ENCODE assay signal across 19 cellular contexts in the genomic region with DNA sequence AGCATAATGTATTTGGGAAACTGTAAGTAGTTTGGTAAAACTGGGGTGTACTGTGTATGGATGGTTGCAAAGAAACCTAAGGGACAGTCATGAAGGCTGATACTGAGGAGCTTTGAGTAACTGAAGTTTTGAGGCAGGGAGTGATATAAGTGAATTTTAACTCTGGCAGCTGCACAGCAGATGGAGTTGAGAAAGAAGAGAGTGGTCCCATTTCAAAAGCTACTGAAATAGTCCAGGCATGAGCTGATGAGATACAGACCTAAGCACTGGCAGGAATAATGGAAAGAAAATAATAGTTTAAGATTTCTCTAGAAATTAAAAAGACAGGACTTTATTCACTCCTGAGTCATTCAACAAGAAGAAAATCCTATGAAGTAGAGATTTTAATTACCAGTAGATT.
DNase-seq lines count a peak whose midpoint lies in the region; FAIRE-seq and TF ChIP-seq lines count a peak whose summit lies in the region.
"Had no signal": no experiment of that assay in that cellular context is flagged by ENCODE, and none has a peak within 500 bp of the region (broad histone marks: within the 10 kb centered on the region; RNA-seq: fewer than 3 reads in every experiment).

No MANE protein-coding gene starts in this region.

- FAIRE-seq in D721Med (lab: Jason Lieb, UNC) = no peak
- no peak for FAIRE-seq in small intestine (lab: Jason Lieb, UNC)

- H3K9me3 ChIP-seq in left ventricle myocardium inferior (replicated peaks) (no peaks in the 10 kb centered on the region), skeletal muscle tissue (ENCODE audit: control insufficient read depth in 3 of 3, low read length in 3 of 3) (no peaks in the 10 kb centered on the region), small intestine (ENCODE audit: control insufficient read depth, low read depth) (no peaks in the 10 kb centered on the region)
- H3K9me3 ChIP-seq: stomach had no signal

- CTCF ChIA-PET in activated CD4-positive, alpha-beta memory T cell treated with anti-CD3 and anti-CD28 coated beads for 36 hours (lab: Charles Lee) = no interaction called here

- no peak overlapping the region for H3K4me3 Mint-ChIP-seq in activated CD4-positive, alpha-beta memory T cell treated with anti-CD3 and anti-CD28 coated beads for 36 hours
- H3K4me3 Mint-ChIP-seq: activated T-helper 1 cell treated with anti-CD3 and anti-CD28 coated beads, Interleukin-12 subunit alpha, Interleukin-12 subunit beta, Interleukin-2, Interleukin-4 antibody, amounts not matched to agents 30 ng/mL and 10 ng/mL and 1 ng/mL, durations not matched to agents 14 hours and 24 hours and 36 hours had no signal

- DNase-seq in HCEC 1CT (peak; percentile 26), coronary artery (ENCODE audit: low spot score) (no peak), left ventricle myocardium inferior (no peak), NCI-H2081 (lab: John Stamatoyannopoulos, UW) (no peak), D721Med (ENCODE audit: insufficient read length, low spot score) (no peak), small intestine (no peak)
- no peak for DNase-seq in activated CD4-positive, alpha-beta memory T cell treated with anti-CD3 and anti-CD28 coated beads for 36 hours
- DNase-seq: ACHN; activated CD4-positive, CD25-positive, alpha-beta regulatory T cell treated with anti-CD3 and anti-CD28 coated beads, Interleukin-2, amount 50 U/mL, for 72 hours; C1 segment of cervical spinal cord; dermis blood vessel endothelial cell; left cardiac atrium; NCI-H1092; NCI-H2029 treated with DMSO at 0.1 percent for 48 hours; NCI-H510A treated with DMSO at 0.1 percent for 48 hours; stomach had no signal

- H3K4me3 ChIP-seq in coronary artery (no peak overlapping the region), left ventricle myocardium inferior (no peak overlapping the region), skeletal muscle tissue (ENCODE audit: low read length in 3 of 3) (no peak overlapping the region), small intestine (ENCODE audit: low read depth in 1 of 2, low read length in 2 of 2) (no peak overlapping the region)
- H3K4me3 ChIP-seq: stomach had no signal

- intact Hi-C loops in left ventricle myocardium inferior (cut with micrococcal nuclease) = no loop called here
- intact Hi-C loops in activated CD4-positive, alpha-beta memory T cell treated with anti-CD3 and anti-CD28 coated beads for 36 hours (cut with micrococcal nuclease) = no loop called here

- H3K36me3 ChIP-seq in left ventricle myocardium inferior (no peaks in the 10 kb centered on the region), skeletal muscle tissue (ENCODE audit: control insufficient read depth in 3 of 3, insufficient read depth in 3 of 3, low read length in 3 of 3) (no peaks in the 10 kb centered on the region), small intestine (ENCODE audit: control insufficient read depth in 2 of 2, insufficient read depth in 2 of 2, low read length in 2 of 2) (no peaks in the 10 kb centered on the region)
- H3K36me3 ChIP-seq: stomach had no signal

- no peaks in the 10 kb centered on the region for H3K36me3 Mint-ChIP-seq in activated CD4-positive, alpha-beta memory T cell treated with anti-CD3 and anti-CD28 coated beads for 36 hours
- H3K36me3 Mint-ChIP-seq: activated naive CD4-positive, alpha-beta T cell treated with anti-CD3 and anti-CD28 coated beads, Interleukin-2, amount 50 U/mL, for 72 hours had no signal

- POLR2A ChIA-PET in activated CD4-positive, alpha-beta memory T cell treated with anti-CD3 and anti-CD28 coated beads for 36 hours (lab: Charles Lee) = no interaction called here

- no peaks in the 10 kb centered on the region for H3K4me1 Mint-ChIP-seq in activated CD4-positive, alpha-beta memory T cell treated with anti-CD3 and anti-CD28 coated beads for 36 hours (ENCODE audit: low read depth)

- H3K27me3 Mint-ChIP-seq in activated CD4-positive, alpha-beta memory T cell treated with anti-CD3 and anti-CD28 coated beads for 36 hours = peaks cover 1% of the 10 kb centered on the region

- no peak overlapping the region for H3K9ac ChIP-seq in skeletal muscle tissue (ENCODE audit: low read depth in 1 of 3, low read length in 3 of 3)

- H3K4me1 ChIP-seq in left ventricle myocardium inferior (no peaks in the 10 kb centered on the region), skeletal muscle tissue (ENCODE audit: control insufficient read depth in 3 of 3, insufficient read depth in 3 of 3, low read length in 3 of 3) (peaks cover 0 to 5% (median 3%) of the 10 kb centered on the region in 3 donors), small intestine (ENCODE audit: control insufficient read depth in 2 of 2, insufficient read depth in 1 of 2, low read depth in 1 of 2, low read length in 1 of 2) (no peaks in the 10 kb centered on the region)

- H3K27me3 ChIP-seq in left ventricle myocardium inferior (ENCODE audit: low read depth) = no peaks in the 10 kb centered on the region
- H3K27me3 ChIP-seq in skeletal muscle tissue (ENCODE audit: control insufficient read depth in 3 of 3, insufficient read depth in 3 of 3, low read length in 3 of 3) = no peaks in the 10 kb centered on the region
- H3K27me3 ChIP-seq in small intestine (ENCODE audit: control insufficient read depth in 2 of 2, insufficient read depth in 2 of 2, low read length in 2 of 2) = no peaks in the 10 kb centered on the region
- H3K27me3 ChIP-seq: stomach had no signal

- TF ChIP-seq CTCF in coronary artery (IDR thresholded peaks at IDR 0.05) (no peak), left ventricle myocardium inferior (IDR thresholded peaks at IDR 0.05; ENCODE audit: borderline replicate concordance) (no peak), D721Med (IDR thresholded peaks at IDR 0.05; ENCODE audit: insufficient read depth, missing control alignments) (no peak)

- peak overlapping the region; percentile 82 to 84 for H3K27ac ChIP-seq in coronary artery
- peak overlapping the region; percentile 47 for H3K27ac ChIP-seq in left ventricle myocardium inferior (replicated peaks)
- peak overlapping the region; percentile 42 for H3K27ac ChIP-seq in skeletal muscle tissue (ENCODE audit: low read depth, low read length)
- H3K27ac ChIP-seq in small intestine (ENCODE audit: low read depth in 1 of 2, low read length in 1 of 2) = no peak overlapping the region

- no peak overlapping the region for H3K27ac Mint-ChIP-seq in activated CD4-positive, alpha-beta memory T cell treated with anti-CD3 and anti-CD28 coated beads for 36 hours
- H3K27ac Mint-ChIP-seq: activated naive CD4-positive, alpha-beta T cell treated with anti-CD3 and anti-CD28 coated beads, Interleukin-2, amount 50 U/mL, for 72 hours; activated T-helper 1 cell treated with anti-CD3 and anti-CD28 coated beads, Interleukin-12 subunit alpha, Interleukin-12 subunit beta, Interleukin-2, Interleukin-4 antibody, amounts not matched to agents 30 ng/mL and 10 ng/mL and 1 ng/mL, durations not matched to agents 14 hours and 24 hours and 36 hours had no signal

- no peaks in the 10 kb centered on the region for H3K9me3 Mint-ChIP-seq in activated CD4-positive, alpha-beta memory T cell treated with anti-CD3 and anti-CD28 coated beads for 36 hours
- H3K9me3 Mint-ChIP-seq: activated naive CD4-positive, alpha-beta T cell treated with anti-CD3 and anti-CD28 coated beads, Interleukin-2, amount 50 U/mL, for 72 hours; activated T-helper 1 cell treated with anti-CD3 and anti-CD28 coated beads, Interleukin-12 subunit alpha, Interleukin-12 subunit beta, Interleukin-2, Interleukin-4 antibody, amounts not matched to agents 30 ng/mL and 10 ng/mL and 1 ng/mL, durations not matched to agents 14 hours and 24 hours and 36 hours had no signal

Comparison
In these comparisons a context has a peak if more than half of its experiments do, and no peak if none do; other contexts are left out.
1. H3K27ac ChIP-seq: peak in coronary artery (2 of 2), left ventricle myocardium inferior (single experiment) and skeletal muscle tissue (single experiment); none in small intestine (0 of 2).